1 cellular context compared by ENCODE assay signal in the genomic region with DNA sequence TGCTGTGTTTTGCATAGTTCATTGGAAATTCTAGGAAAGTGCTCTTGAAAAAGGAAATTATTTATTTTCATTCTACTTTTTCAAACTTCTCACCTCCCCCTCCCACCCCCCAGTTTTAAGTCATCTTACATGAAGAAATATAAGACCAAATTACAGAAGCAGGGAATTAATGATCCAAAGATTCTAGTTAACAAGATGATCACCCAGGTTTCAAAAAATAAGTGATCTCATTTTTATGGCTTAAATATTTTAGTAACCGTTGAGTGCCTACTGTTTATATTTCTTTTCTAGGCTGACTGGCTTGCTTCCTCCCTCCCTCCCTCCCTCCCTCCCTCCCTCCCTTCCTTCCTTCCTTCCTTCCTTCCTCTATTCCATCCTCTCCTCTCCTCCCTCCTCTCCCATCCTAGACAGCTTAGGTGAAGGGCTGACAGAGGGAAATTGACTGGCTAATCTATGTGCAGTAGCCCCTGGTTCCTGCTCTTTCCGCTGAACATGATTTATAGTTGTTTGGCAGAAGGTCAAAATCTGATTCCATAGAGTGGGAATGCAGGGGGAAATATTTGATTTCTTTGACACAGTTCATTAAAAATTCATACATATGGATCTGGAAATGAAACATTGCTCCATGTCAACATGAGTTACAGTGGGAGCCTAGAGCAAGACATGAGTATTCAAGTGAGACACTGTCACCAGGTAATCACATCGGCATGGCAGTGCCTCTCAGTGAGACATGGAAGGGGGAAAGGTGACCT.
A peak's percentile ranks its signal among the peaks of the same experiment; 100 is the strongest.
TF ChIP-seq lines count a peak whose summit lies in the region.

No MANE protein-coding gene starts in this region.

TF ChIP-seq in SK-N-SH, 30 proteins besides CTCF, POLR2A, EP300 and RAD21 (continued from another document):
- TF ChIP-seq, protein P1, sequence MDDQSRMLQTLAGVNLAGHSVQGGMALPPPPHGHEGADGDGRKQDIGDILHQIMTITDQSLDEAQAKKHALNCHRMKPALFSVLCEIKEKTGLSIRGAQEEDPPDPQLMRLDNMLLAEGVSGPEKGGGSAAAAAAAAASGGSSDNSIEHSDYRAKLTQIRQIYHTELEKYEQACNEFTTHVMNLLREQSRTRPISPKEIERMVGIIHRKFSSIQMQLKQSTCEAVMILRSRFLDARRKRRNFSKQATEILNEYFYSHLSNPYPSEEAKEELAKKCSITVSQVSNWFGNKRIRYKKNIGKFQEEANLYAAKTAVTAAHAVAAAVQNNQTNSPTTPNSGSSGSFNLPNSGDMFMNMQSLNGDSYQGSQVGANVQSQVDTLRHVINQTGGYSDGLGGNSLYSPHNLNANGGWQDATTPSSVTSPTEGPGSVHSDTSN (IDR thresholded peaks at IDR 0.05) = peak; percentile 95
- TF ChIP-seq, protein P2, sequence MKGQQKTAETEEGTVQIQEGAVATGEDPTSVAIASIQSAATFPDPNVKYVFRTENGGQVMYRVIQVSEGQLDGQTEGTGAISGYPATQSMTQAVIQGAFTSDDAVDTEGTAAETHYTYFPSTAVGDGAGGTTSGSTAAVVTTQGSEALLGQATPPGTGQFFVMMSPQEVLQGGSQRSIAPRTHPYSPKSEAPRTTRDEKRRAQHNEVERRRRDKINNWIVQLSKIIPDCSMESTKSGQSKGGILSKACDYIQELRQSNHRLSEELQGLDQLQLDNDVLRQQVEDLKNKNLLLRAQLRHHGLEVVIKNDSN (IDR thresholded peaks at IDR 0.05; ENCODE audit: borderline replicate concordance, low read depth) = no peak
- TF ChIP-seq MXI1 (IDR thresholded peaks at IDR 0.05; ENCODE audit: low read depth, low read length) (peak; percentile 48; the same call in 1 of the 2 replicates), RFX5 (IDR thresholded peaks at IDR 0.05; ENCODE audit: low read length) (no peak), MEF2A (IDR thresholded peaks at IDR 0.05; ENCODE audit: borderline replicate concordance, low read depth) (no peak), ELF1 (IDR thresholded peaks at IDR 0.05) (no peak), JUND (IDR thresholded peaks at IDR 0.05) (peak; percentile 76), RCOR1 (IDR thresholded peaks at IDR 0.05; ENCODE audit: low read length) (peak; percentile 68), GABPA (IDR thresholded peaks at IDR 0.05; ENCODE audit: low read depth) (no peak), CHD2 (IDR thresholded peaks at IDR 0.05; ENCODE audit: low read length, partially characterized antibody) (no peak), TAF1 (IDR thresholded peaks at IDR 0.05; ENCODE audit: borderline replicate concordance, low read depth, low read length) (no peak), SMC3 (IDR thresholded peaks at IDR 0.05; ENCODE audit: low read depth, low read length) (no peak; the same call in 1 of the 2 replicates), NRF1 (IDR thresholded peaks at IDR 0.05; ENCODE audit: low read depth, low read length) (no peak), YY1 (IDR thresholded peaks at IDR 0.05; ENCODE audit: low read depth) (no peak)
- TF ChIP-seq, protein P3, sequence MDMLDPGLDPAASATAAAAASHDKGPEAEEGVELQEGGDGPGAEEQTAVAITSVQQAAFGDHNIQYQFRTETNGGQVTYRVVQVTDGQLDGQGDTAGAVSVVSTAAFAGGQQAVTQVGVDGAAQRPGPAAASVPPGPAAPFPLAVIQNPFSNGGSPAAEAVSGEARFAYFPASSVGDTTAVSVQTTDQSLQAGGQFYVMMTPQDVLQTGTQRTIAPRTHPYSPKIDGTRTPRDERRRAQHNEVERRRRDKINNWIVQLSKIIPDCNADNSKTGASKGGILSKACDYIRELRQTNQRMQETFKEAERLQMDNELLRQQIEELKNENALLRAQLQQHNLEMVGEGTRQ (IDR thresholded peaks at IDR 0.05; ENCODE audit: borderline replicate concordance, low read depth, low read length) = no peak
- TF ChIP-seq, protein P4, sequence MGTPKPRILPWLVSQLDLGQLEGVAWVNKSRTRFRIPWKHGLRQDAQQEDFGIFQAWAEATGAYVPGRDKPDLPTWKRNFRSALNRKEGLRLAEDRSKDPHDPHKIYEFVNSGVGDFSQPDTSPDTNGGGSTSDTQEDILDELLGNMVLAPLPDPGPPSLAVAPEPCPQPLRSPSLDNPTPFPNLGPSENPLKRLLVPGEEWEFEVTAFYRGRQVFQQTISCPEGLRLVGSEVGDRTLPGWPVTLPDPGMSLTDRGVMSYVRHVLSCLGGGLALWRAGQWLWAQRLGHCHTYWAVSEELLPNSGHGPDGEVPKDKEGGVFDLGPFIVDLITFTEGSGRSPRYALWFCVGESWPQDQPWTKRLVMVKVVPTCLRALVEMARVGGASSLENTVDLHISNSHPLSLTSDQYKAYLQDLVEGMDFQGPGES (IDR thresholded peaks at IDR 0.05; ENCODE audit: low read depth, low read length) = no peak
- TF ChIP-seq, protein P5, sequence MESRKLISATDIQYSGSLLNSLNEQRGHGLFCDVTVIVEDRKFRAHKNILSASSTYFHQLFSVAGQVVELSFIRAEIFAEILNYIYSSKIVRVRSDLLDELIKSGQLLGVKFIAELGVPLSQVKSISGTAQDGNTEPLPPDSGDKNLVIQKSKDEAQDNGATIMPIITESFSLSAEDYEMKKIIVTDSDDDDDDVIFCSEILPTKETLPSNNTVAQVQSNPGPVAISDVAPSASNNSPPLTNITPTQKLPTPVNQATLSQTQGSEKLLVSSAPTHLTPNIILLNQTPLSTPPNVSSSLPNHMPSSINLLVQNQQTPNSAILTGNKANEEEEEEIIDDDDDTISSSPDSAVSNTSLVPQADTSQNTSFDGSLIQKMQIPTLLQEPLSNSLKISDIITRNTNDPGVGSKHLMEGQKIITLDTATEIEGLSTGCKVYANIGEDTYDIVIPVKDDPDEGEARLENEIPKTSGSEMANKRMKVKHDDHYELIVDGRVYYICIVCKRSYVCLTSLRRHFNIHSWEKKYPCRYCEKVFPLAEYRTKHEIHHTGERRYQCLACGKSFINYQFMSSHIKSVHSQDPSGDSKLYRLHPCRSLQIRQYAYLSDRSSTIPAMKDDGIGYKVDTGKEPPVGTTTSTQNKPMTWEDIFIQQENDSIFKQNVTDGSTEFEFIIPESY (IDR thresholded peaks at IDR 0.05; ENCODE audit: borderline replicate concordance, low read depth) = 0 out of 2 replicates have a peak, but pooled peaks have one; percentile 32
